ENCODE assay signal across 1 cellular context in genomic region chr10:101018600-101019439, GRCh38.
TF ChIP-seq lines count a peak whose summit lies in the region.

No MANE protein-coding gene starts in this region.

TF ChIP-seq in K562, 482 proteins besides CTCF, POLR2A, EP300 and RAD21 (continued from another document):
- TF ChIP-seq MGA (IDR thresholded peaks at IDR 0.05) (peak; percentile 54; the same call in 1 of the 2 replicates), HDAC2 (IDR thresholded peaks at IDR 0.05) (no peak), TEAD1 (CRISPR knock-in tag; IDR thresholded peaks at IDR 0.05) (no peak), POLR3G (IDR thresholded peaks at IDR 0.05; ENCODE audit: extremely low read depth, insufficient read length, insufficient replicate concordance) (no peak), PBX2 (CRISPR knock-in tag; IDR thresholded peaks at IDR 0.05; ENCODE audit: low read depth) (no peak), PBX2 (tag; conservative IDR thresholded peaks at IDR 0.05; ENCODE audit: low read depth) (no peak), SREBF2 (CRISPR knock-in tag; IDR thresholded peaks at IDR 0.05) (no peak), MLLT1 (IDR thresholded peaks at IDR 0.05) (no peak), ZNF766 (CRISPR knock-in tag; conservative IDR thresholded peaks at IDR 0.05) (no peak), DMBX1 (CRISPR knock-in tag; IDR thresholded peaks at IDR 0.05; ENCODE audit: borderline replicate concordance) (no peak), MAX (CRISPR knock-in tag; IDR thresholded peaks at IDR 0.05) (peak; percentile 97), HNRNPLL (IDR thresholded peaks at IDR 0.05; ENCODE audit: low read depth, low read length, poor library complexity, severe bottlenecking) (no peak)
